Comparison of ENCODE assay signal across 2 cellular contexts in genomic region chr10:15131330-15131729, GRCh38.
TF ChIP-seq lines count a peak whose summit lies in the region.

No MANE protein-coding gene starts in this region.

TF ChIP-seq in HEK293, 187 proteins besides CTCF, POLR2A, EP300 and RAD21:
- TF ChIP-seq, protein P1, sequence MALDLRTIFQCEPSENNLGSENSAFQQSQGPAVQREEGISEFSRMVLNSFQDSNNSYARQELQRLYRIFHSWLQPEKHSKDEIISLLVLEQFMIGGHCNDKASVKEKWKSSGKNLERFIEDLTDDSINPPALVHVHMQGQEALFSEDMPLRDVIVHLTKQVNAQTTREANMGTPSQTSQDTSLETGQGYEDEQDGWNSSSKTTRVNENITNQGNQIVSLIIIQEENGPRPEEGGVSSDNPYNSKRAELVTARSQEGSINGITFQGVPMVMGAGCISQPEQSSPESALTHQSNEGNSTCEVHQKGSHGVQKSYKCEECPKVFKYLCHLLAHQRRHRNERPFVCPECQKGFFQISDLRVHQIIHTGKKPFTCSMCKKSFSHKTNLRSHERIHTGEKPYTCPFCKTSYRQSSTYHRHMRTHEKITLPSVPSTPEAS (tag by site-specific recombination; IDR thresholded peaks at IDR 0.05) = no peak
- TF ChIP-seq ZNF510 (tag by site-specific recombination; IDR thresholded peaks at IDR 0.05; ENCODE audit: insufficient replicate concordance) (peak; percentile 95), OVOL3 (tag by site-specific recombination; IDR thresholded peaks at IDR 0.05) (no peak), ZNF350 (tag by site-specific recombination; IDR thresholded peaks at IDR 0.05) (no peak)

TF ChIP-seq in SK-N-SH, 30 proteins besides CTCF, POLR2A, EP300 and RAD21 (continued from another document):
- TF ChIP-seq USF1 (IDR thresholded peaks at IDR 0.05; ENCODE audit: borderline replicate concordance, low read depth) = no peak
- TF ChIP-seq IRF3 (IDR thresholded peaks at IDR 0.05; ENCODE audit: low read depth, low read length) = no peak
- no peak for TF ChIP-seq FOSL2 (IDR thresholded peaks at IDR 0.05; ENCODE audit: borderline replicate concordance, low read depth)
- TF ChIP-seq JUND (IDR thresholded peaks at IDR 0.05) = no peak
- TF ChIP-seq SIN3A (IDR thresholded peaks at IDR 0.05; ENCODE audit: borderline replicate concordance, low read depth, low read length) = no peak
- TF ChIP-seq NRF1 (IDR thresholded peaks at IDR 0.05; ENCODE audit: low read depth, low read length) = no peak
- no peak for TF ChIP-seq EZH2phosphoT487 (IDR thresholded peaks at IDR 0.05; ENCODE audit: borderline replicate concordance, low read depth)
- no peak for TF ChIP-seq YY1 (IDR thresholded peaks at IDR 0.05; ENCODE audit: low read depth)
- TF ChIP-seq ZBTB33 (IDR thresholded peaks at IDR 0.05; ENCODE audit: borderline replicate concordance, low read depth) = no peak
- no peak for TF ChIP-seq NFIC (IDR thresholded peaks at IDR 0.05; ENCODE audit: borderline replicate concordance)
- TF ChIP-seq FOXM1 (IDR thresholded peaks at IDR 0.05; ENCODE audit: low read depth) = no peak
- TF ChIP-seq TCF12 (IDR thresholded peaks at IDR 0.05) = no peak
